Comparison of ENCODE assay signal across 22 cellular contexts in genomic region chr18:79554321-79554720, GRCh38.
"Had no signal": no experiment of that assay in that cellular context is flagged by ENCODE, and none has a peak within 500 bp of the region (broad histone marks: within the 10 kb centered on the region; RNA-seq: fewer than 3 reads in every experiment).

No MANE protein-coding gene starts in this region.

- ATAC-seq: left ventricle myocardium superior; naive thymus-derived CD4-positive, alpha-beta T cell; psoas muscle; right cardiac atrium; stimulated activated memory B cell treated with anti-CD40 and anti-IgM and Interleukin-4, amounts not matched to agents 10 μg/mL and 1 μg/mL and 100 μg/mL, for 72 hours; stimulated activated naive CD8-positive, alpha-beta T cell treated with anti-CD3 and anti-CD28 coated beads, Interleukin-15, Interleukin-2, amounts not matched to agents 100 U/mL and 50 U/mL, for 24 hours had no signal

- H3K4me3 Mint-ChIP-seq: central memory CD8-positive, alpha-beta T cell; dendritic cell treated with granulocyte-macrophage colony-stimulating factor and Interleukin-4, amounts not matched to agents 40 ng/mL and 50 ng/mL, for 4 days; immature natural killer cell; naive thymus-derived CD4-positive, alpha-beta T cell; stimulated activated memory B cell treated with anti-CD40 and anti-IgM and Interleukin-4, amounts not matched to agents 10 μg/mL and 1 μg/mL and 100 μg/mL, for 72 hours had no signal

- DNase-seq: colonic mucosa; effector memory CD4-positive, alpha-beta T cell; hypothalamus; immature natural killer cell; mesenchymal stem cell; midbrain; naive thymus-derived CD4-positive, alpha-beta T cell; spleen; stimulated activated CD4-positive, alpha-beta T cell treated with anti-CD3 and anti-CD28 coated beads, Interleukin-4, amount 100 ng/mL, for 4 hours; stimulated activated naive CD8-positive, alpha-beta T cell treated with anti-CD3 and anti-CD28 coated beads, Interleukin-15, Interleukin-2, amounts not matched to agents 100 U/mL and 50 U/mL, for 24 hours; substantia nigra; testis had no signal

- H3K4me1 ChIP-seq: colonic mucosa, psoas muscle, spleen, testis, tibial artery, upper lobe of left lung had no signal

- H3K9me3 ChIP-seq: colonic mucosa, psoas muscle, spleen, testis, tibial artery, upper lobe of left lung had no signal

- H3K27ac Mint-ChIP-seq: immature natural killer cell; naive thymus-derived CD4-positive, alpha-beta T cell; stimulated activated memory B cell treated with anti-CD40 and anti-IgM and Interleukin-4, amounts not matched to agents 10 μg/mL and 1 μg/mL and 100 μg/mL, for 72 hours had no signal

- H3K27ac ChIP-seq: colonic mucosa, psoas muscle, spleen, testis, tibial artery, upper lobe of left lung had no signal

- H3K27me3 Mint-ChIP-seq: central memory CD8-positive, alpha-beta T cell; naive thymus-derived CD4-positive, alpha-beta T cell; stimulated activated memory B cell treated with anti-CD40 and anti-IgM and Interleukin-4, amounts not matched to agents 10 μg/mL and 1 μg/mL and 100 μg/mL, for 72 hours had no signal

- H3K4me3 ChIP-seq: colonic mucosa, lung, psoas muscle, skin epidermis, spleen, testis, tibial artery, upper lobe of left lung had no signal

- H3K4me1 Mint-ChIP-seq: central memory CD8-positive, alpha-beta T cell; immature natural killer cell; naive thymus-derived CD4-positive, alpha-beta T cell; stimulated activated memory B cell treated with anti-CD40 and anti-IgM and Interleukin-4, amounts not matched to agents 10 μg/mL and 1 μg/mL and 100 μg/mL, for 72 hours had no signal

- H3K9me3 Mint-ChIP-seq: central memory CD8-positive, alpha-beta T cell; dendritic cell treated with granulocyte-macrophage colony-stimulating factor and Interleukin-4, amounts not matched to agents 40 ng/mL and 50 ng/mL, for 4 days; immature natural killer cell; naive thymus-derived CD4-positive, alpha-beta T cell; stimulated activated memory B cell treated with anti-CD40 and anti-IgM and Interleukin-4, amounts not matched to agents 10 μg/mL and 1 μg/mL and 100 μg/mL, for 72 hours had no signal

- H3K36me3 Mint-ChIP-seq: immature natural killer cell; naive thymus-derived CD4-positive, alpha-beta T cell; stimulated activated memory B cell treated with anti-CD40 and anti-IgM and Interleukin-4, amounts not matched to agents 10 μg/mL and 1 μg/mL and 100 μg/mL, for 72 hours had no signal

- H3K27me3 ChIP-seq: colonic mucosa, testis, upper lobe of left lung had no signal

- H3K36me3 ChIP-seq: colonic mucosa, spleen, tibial artery, upper lobe of left lung had no signal
